16 cellular contexts compared by ENCODE assay signal in genomic region chr13:34207334-34207733, GRCh38.
A peak's percentile ranks its signal among the peaks of the same experiment; 100 is the strongest.
DNase-seq lines count a peak whose midpoint lies in the region; ATAC-seq and TF ChIP-seq lines count a peak whose summit lies in the region.
"Had no signal": no experiment of that assay in that cellular context is flagged by ENCODE, and none has a peak within 500 bp of the region (broad histone marks: within the 10 kb centered on the region; RNA-seq: fewer than 3 reads in every experiment).

No MANE protein-coding gene starts in this region.

- no peak overlapping the region for H4K8ac ChIP-seq in mesenchymal stem cell (ENCODE audit: low read length)

- no peak overlapping the region for H2AFZ ChIP-seq in mesenchymal stem cell (ENCODE audit: low read depth, low read length)

- no peak overlapping the region for H3K4me2 ChIP-seq in mesenchymal stem cell (ENCODE audit: low read length, poor library complexity, severe bottlenecking)
- H3K4me2 ChIP-seq: KMS-11 had no signal

- peak overlapping the region in 1 of 2 experiments; percentile 78 for H3K18ac ChIP-seq in mesenchymal stem cell (ENCODE audit: low read depth in 1 of 2, low read length in 2 of 2)

- no peak overlapping the region for H3K23ac ChIP-seq in mesenchymal stem cell (ENCODE audit: low read length in 2 of 2)

- peak overlapping the region in 1 of 2 experiments; percentile 86 for H3K4ac ChIP-seq in mesenchymal stem cell (ENCODE audit: low read depth in 1 of 2, low read length in 2 of 2)

- 0 out of 2 replicates have a peak overlapping the region, but pooled peaks have one; percentile 15 for H3K27ac ChIP-seq in HUES6 (ENCODE audit: low read depth, low read length)
- peak overlapping the region; percentile 62 for H3K27ac ChIP-seq in mesenchymal stem cell (ENCODE audit: low read length, poor library complexity, severe bottlenecking)
- H3K27ac ChIP-seq: KMS-11 had no signal

- H2BK120ac ChIP-seq in mesenchymal stem cell (ENCODE audit: low read depth, low read length), result peak overlapping the region; percentile 71

- no peaks in the 10 kb centered on the region for H3K79me1 ChIP-seq in mesenchymal stem cell (replicated peaks; ENCODE audit: low read length, poor library complexity, severe bottlenecking)

- no peak for TF ChIP-seq CTCF in cardiac fibroblast (IDR thresholded peaks at IDR 0.05; ENCODE audit: low read depth, low read length)

- ATAC-seq in GM21447 (IDR thresholded peaks at IDR 0.05; ENCODE audit: unreplicated experiment), result no peak
- ATAC-seq in GM19395 (IDR thresholded peaks at IDR 0.05; ENCODE audit: unreplicated experiment), result no peak
- ATAC-seq: esophagus mucosa; GM12878; stimulated activated naive CD8-positive, alpha-beta T cell treated with anti-CD3 and anti-CD28 coated beads, Interleukin-15, amount 100 ng/mL, for 72 hours had no signal

- H3K9ac ChIP-seq in HUES6 (ENCODE audit: low read length), result no peak overlapping the region
- H3K9ac ChIP-seq in mesenchymal stem cell (ENCODE audit: low read length), result peak overlapping the region; percentile 50
- H3K9ac ChIP-seq: KMS-11 had no signal

- no peaks in the 10 kb centered on the region for H3K36me3 ChIP-seq in HUES6 (ENCODE audit: control insufficient read depth, insufficient read depth, low read length)
- no peaks in the 10 kb centered on the region for H3K36me3 ChIP-seq in mesenchymal stem cell (ENCODE audit: control insufficient read depth in 1 of 2, insufficient read depth in 2 of 2, low read depth in 1 of 2, low read length in 2 of 2)

- H2BK15ac ChIP-seq in mesenchymal stem cell (ENCODE audit: low read depth, poor library complexity, severe bottlenecking), result no peak overlapping the region

- H3K9me3 ChIP-seq in HUES6 (ENCODE audit: control insufficient read depth, insufficient read depth, low read depth, low read length) (no peaks in the 10 kb centered on the region), mesenchymal stem cell (ENCODE audit: control insufficient read depth, low read length) (no peaks in the 10 kb centered on the region)

- DNase-seq in AG08395 (ENCODE audit: low spot score) (peak; percentile 87), cardiac fibroblast (ENCODE audit: low read depth in 2 of 2) (peak; percentile 86 to 92), mesenchymal stem cell (peak; percentile 75), cerebellar nuclear complex (lab: John Stamatoyannopoulos, UW) (no peak), NCI-H2081 (lab: John Stamatoyannopoulos, UW) (no peak)
- DNase-seq: activated CD4-positive, alpha-beta memory T cell treated with anti-CD3 and anti-CD28 coated beads, Interleukin-2, amount 10 ng/mL, durations not matched to agents 7 days and 5 days; activated naive CD8-positive, alpha-beta T cell treated with anti-CD3 and anti-CD28 coated beads for 36 hours; CD4-positive, alpha-beta memory T cell; stimulated activated naive CD8-positive, alpha-beta T cell treated with anti-CD3 and anti-CD28 coated beads, Interleukin-15, amount 100 ng/mL, for 72 hours; T-helper 1 cell had no signal

- H3K27me3 ChIP-seq in HUES6 (ENCODE audit: control insufficient read depth, insufficient read depth, low read length), result no peaks in the 10 kb centered on the region
- H3K27me3 ChIP-seq in mesenchymal stem cell (ENCODE audit: control insufficient read depth in 1 of 2, insufficient read depth in 1 of 2, low read length in 2 of 2), result no peaks in the 10 kb centered on the region

- H2BK12ac ChIP-seq in mesenchymal stem cell (ENCODE audit: low read length in 2 of 2), result no peak overlapping the region

- no peak overlapping the region for H4K91ac ChIP-seq in mesenchymal stem cell (ENCODE audit: low read length)

- no peak overlapping the region for H3K4me3 ChIP-seq in HUES6 (ENCODE audit: low read depth, low read length)
- H3K4me3 ChIP-seq in cardiac fibroblast (replicated peaks in 1 of 2; ENCODE audit: low read depth in 2 of 2, low read length in 2 of 2), result no peak overlapping the region
- H3K4me3 ChIP-seq in mesenchymal stem cell (ENCODE audit: insufficient read depth in 1 of 2, low read depth in 1 of 2, low read length in 2 of 2), result no peak overlapping the region
- H3K4me3 ChIP-seq: GM12878 had no signal

- H2BK5ac ChIP-seq in mesenchymal stem cell (ENCODE audit: low read depth, low read length, poor library complexity, severe bottlenecking), result no peak overlapping the region

- WGBS in mesenchymal stem cell, result 40% methylated on average over 1 of the region's 4 CpGs

- no peaks in the 10 kb centered on the region; the same call in 1 of the 2 replicates for H3K4me1 ChIP-seq in HUES6 (ENCODE audit: control insufficient read depth, insufficient read depth, low read length)
- peaks cover 2% of the 10 kb centered on the region for H3K4me1 ChIP-seq in mesenchymal stem cell (ENCODE audit: control insufficient read depth, insufficient read depth, low read depth, low read length)

- peak overlapping the region; percentile 92 for H2AK5ac ChIP-seq in mesenchymal stem cell (ENCODE audit: low read length, severe bottlenecking)

- no peak overlapping the region for H3K14ac ChIP-seq in mesenchymal stem cell (ENCODE audit: low read length in 2 of 2)

Comparison
In these comparisons a context has a peak if more than half of its experiments do, and no peak if none do; other contexts are left out.
1. DNase-seq: peak in AG08395 (single experiment), cardiac fibroblast (2 of 2) and mesenchymal stem cell (single experiment); none in cerebellar nuclear complex (0 of 2) and NCI-H2081 (0 of 2).